Comparison of ENCODE assay signal across 31 cellular contexts in the genomic region with DNA sequence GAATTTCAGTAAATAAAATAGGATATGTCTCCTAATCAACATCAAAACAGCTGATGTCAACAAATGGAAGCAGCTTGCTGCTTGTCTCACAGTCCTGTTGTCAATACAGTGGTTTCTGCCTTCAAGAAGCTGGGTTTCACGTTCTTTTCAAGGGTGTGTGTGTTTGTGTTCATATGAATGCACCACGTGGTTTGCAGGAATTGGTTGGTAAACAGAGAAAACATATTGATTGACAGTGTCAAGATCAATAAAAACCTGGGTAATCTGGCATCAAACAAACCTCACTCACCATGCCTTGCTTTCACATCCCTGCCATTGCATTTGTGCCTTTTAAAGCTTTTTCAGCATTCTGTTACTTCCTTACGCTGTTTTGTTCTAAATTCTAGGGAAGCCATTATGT.
"Had no signal": no experiment of that assay in that cellular context is flagged by ENCODE, and none has a peak within 500 bp of the region (broad histone marks: within the 10 kb centered on the region; RNA-seq: fewer than 3 reads in every experiment).

No MANE protein-coding gene starts in this region.

- H3K4me1 Mint-ChIP-seq: naive B cell; naive thymus-derived CD8-positive, alpha-beta T cell; stimulated activated memory B cell treated with anti-CD40 and anti-IgM and Interleukin-4, amounts not matched to agents 10 μg/mL and 1 μg/mL and 100 μg/mL, for 72 hours; stimulated activated naive CD8-positive, alpha-beta T cell treated with anti-CD3 and anti-CD28 coated beads, Interleukin-15, amount 100 ng/mL, for 72 hours had no signal

- H3K27me3 Mint-ChIP-seq: naive B cell; naive thymus-derived CD8-positive, alpha-beta T cell; natural killer cell treated with Interleukin-12 subunit alpha and Interleukin-12 subunit beta and Interleukin-15 and Interleukin-18, amount 100 ng/mL, for 72 hours; stimulated activated memory B cell treated with anti-CD40 and anti-IgM and Interleukin-4, amounts not matched to agents 10 μg/mL and 1 μg/mL and 100 μg/mL, for 72 hours; stimulated activated naive CD8-positive, alpha-beta T cell treated with anti-CD3 and anti-CD28 coated beads, Interleukin-15, amount 100 ng/mL, for 72 hours; type B pancreatic cell had no signal

- H3K4me3 Mint-ChIP-seq: naive B cell; naive thymus-derived CD8-positive, alpha-beta T cell; natural killer cell treated with Interleukin-12 subunit alpha and Interleukin-12 subunit beta and Interleukin-15 and Interleukin-18, amount 100 ng/mL, for 72 hours; nephron progenitor cell; neural crest cell; stimulated activated memory B cell treated with anti-CD40 and anti-IgM and Interleukin-4, amounts not matched to agents 10 μg/mL and 1 μg/mL and 100 μg/mL, for 72 hours; stimulated activated naive CD8-positive, alpha-beta T cell treated with anti-CD3 and anti-CD28 coated beads, Interleukin-15, amount 100 ng/mL, for 72 hours; type B pancreatic cell had no signal

- FAIRE-seq: pancreas, small intestine had no signal

- H3K36me3 ChIP-seq: neutrophil, pancreas, right lobe of liver, sigmoid colon, spleen, suprapubic skin, tibial artery, transverse colon, upper lobe of right lung, uterus had no signal

- H3K4me3 ChIP-seq: pancreas, psoas muscle, right lobe of liver, sigmoid colon, spleen, suprapubic skin, testis, tibial artery, transverse colon, upper lobe of right lung, uterus had no signal

- H3K27ac ChIP-seq: neutrophil, pancreas, psoas muscle, right lobe of liver, sigmoid colon, spleen, suprapubic skin, testis, tibial artery, transverse colon, upper lobe of right lung, uterus had no signal

- H3K27me3 ChIP-seq: neutrophil, pancreas, right lobe of liver, sigmoid colon, spleen, suprapubic skin, testis, tibial artery, transverse colon, upper lobe of right lung, uterus had no signal

- H3K9me3 Mint-ChIP-seq: nephron progenitor cell; neural crest cell; stimulated activated memory B cell treated with anti-CD40 and anti-IgM and Interleukin-4, amounts not matched to agents 10 μg/mL and 1 μg/mL and 100 μg/mL, for 72 hours; stimulated activated naive CD8-positive, alpha-beta T cell treated with anti-CD3 and anti-CD28 coated beads, Interleukin-15, amount 100 ng/mL, for 72 hours; type B pancreatic cell had no signal

- ATAC-seq: naive thymus-derived CD8-positive, alpha-beta T cell; natural killer cell treated with Interleukin-12 subunit alpha and Interleukin-12 subunit beta and Interleukin-15 and Interleukin-18, amount 100 ng/mL, for 72 hours; pancreas; psoas muscle; right cardiac atrium; stimulated activated memory B cell treated with anti-CD40 and anti-IgM and Interleukin-4, amounts not matched to agents 10 μg/mL and 1 μg/mL and 100 μg/mL, for 72 hours; stimulated activated naive CD8-positive, alpha-beta T cell treated with anti-CD3 and anti-CD28 coated beads, Interleukin-15, amount 100 ng/mL, for 72 hours; stimulated activated naive CD8-positive, alpha-beta T cell treated with anti-CD3 and anti-CD28 coated beads, Interleukin-15, Interleukin-2, amounts not matched to agents 100 U/mL and 50 U/mL, for 24 hours; upper lobe of right lung had no signal

- H3K4me1 ChIP-seq: pancreas, psoas muscle, sigmoid colon, spleen, suprapubic skin, testis, tibial artery, transverse colon, upper lobe of right lung, uterus had no signal

- H3K9me3 ChIP-seq: neutrophil, pancreas, psoas muscle, right lobe of liver, sigmoid colon, spleen, suprapubic skin, testis, tibial artery, transverse colon, upper lobe of right lung, uterus had no signal

- DNase-seq: naive B cell; naive thymus-derived CD8-positive, alpha-beta T cell; nephron progenitor cell; nucleus accumbens; pancreas; psoas muscle; right cardiac atrium; right lobe of liver; sigmoid colon; small intestine; spleen; stimulated activated CD4-positive, alpha-beta T cell treated with anti-CD3 and anti-CD28 coated beads, Interleukin-12 subunit alpha, Interleukin-12 subunit beta, amount 100 ng/mL, for 4 hours; stimulated activated CD4-positive, alpha-beta T cell treated with anti-CD3 and anti-CD28 coated beads, Interleukin-1b, Interleukin-23, amount 100 ng/mL, for 48 hours; stimulated activated CD4-positive, alpha-beta T cell treated with anti-CD3 and anti-CD28 coated beads, Interleukin-4, amount 100 ng/mL, for 1 hour; stimulated activated CD4-positive, alpha-beta T cell treated with anti-CD3 and anti-CD28 coated beads, Interleukin-4, amount 100 ng/mL, for 4 hours; stimulated activated CD8-positive, alpha-beta memory T cell treated with anti-CD3 and anti-CD28 coated beads, Interleukin-4, amount 100 ng/mL, for 48 hours; stimulated activated naive CD4-positive, alpha-beta T cell; stimulated activated naive CD8-positive, alpha-beta T cell treated with anti-CD3 and anti-CD28 coated beads, Interleukin-15, amount 100 ng/mL, for 72 hours; stimulated activated naive CD8-positive, alpha-beta T cell treated with anti-CD3 and anti-CD28 coated beads, Interleukin-15, Interleukin-2, amounts not matched to agents 100 U/mL and 50 U/mL, for 24 hours; substantia nigra; testis; tibial artery; transverse colon; upper lobe of right lung; uterus had no signal

- H3K27ac Mint-ChIP-seq: naive B cell; naive thymus-derived CD8-positive, alpha-beta T cell; natural killer cell treated with Interleukin-12 subunit alpha and Interleukin-12 subunit beta and Interleukin-15 and Interleukin-18, amount 100 ng/mL, for 72 hours; nephron progenitor cell; stimulated activated memory B cell treated with anti-CD40 and anti-IgM and Interleukin-4, amounts not matched to agents 10 μg/mL and 1 μg/mL and 100 μg/mL, for 72 hours; type B pancreatic cell had no signal

- H3K36me3 Mint-ChIP-seq: naive B cell; naive thymus-derived CD8-positive, alpha-beta T cell; natural killer cell treated with Interleukin-12 subunit alpha and Interleukin-12 subunit beta and Interleukin-15 and Interleukin-18, amount 100 ng/mL, for 72 hours; stimulated activated memory B cell treated with anti-CD40 and anti-IgM and Interleukin-4, amounts not matched to agents 10 μg/mL and 1 μg/mL and 100 μg/mL, for 72 hours; type B pancreatic cell had no signal
